ENCODE assay signal across 8 cellular contexts in genomic region chr1:74733616-74734484, GRCh38. TPM values are rescaled to one million over a fixed set of nuclear protein-coding genes. Genes with fewer than 3 reads are reported as not detected.
DNase-seq lines count a peak whose midpoint lies in the region; ATAC-seq and TF ChIP-seq lines count a peak whose summit lies in the region.

No MANE protein-coding gene starts in this region.

- H3K36me3 Mint-ChIP-seq in IgD-negative memory B cell, result peaks cover 9% of the 10 kb centered on the region
- H3K36me3 Mint-ChIP-seq in activated naive CD4-positive, alpha-beta T cell treated with anti-CD3 and anti-CD28 coated beads, Interleukin-2, amount 50 U/mL, for 72 hours, result peaks cover 21 to 33% of the 10 kb centered on the region in 2 donors

- H3K27ac Mint-ChIP-seq in IgD-negative memory B cell, result peak overlapping the region; percentile 52 to 98 (median 93)
- H3K27ac Mint-ChIP-seq in activated naive CD4-positive, alpha-beta T cell treated with anti-CD3 and anti-CD28 coated beads, Interleukin-2, amount 50 U/mL, for 72 hours, result peak overlapping the region; percentile 96 to 98

- peak overlapping the region; percentile 91 to 99 (median 98) for H3K4me3 Mint-ChIP-seq in IgD-negative memory B cell

- peaks cover 3% of the 10 kb centered on the region for H3K4me1 ChIP-seq in NT2/D1 (ENCODE audit: insufficient read depth, insufficient read length)

- H3K4me1 Mint-ChIP-seq in IgD-negative memory B cell, result peaks cover 18 to 25% (median 25%) of the 10 kb centered on the region in 3 donors

- ATAC-seq in GM21825 (IDR thresholded peaks at IDR 0.05; ENCODE audit: unreplicated experiment), result peak; percentile 54
- ATAC-seq in activated naive CD4-positive, alpha-beta T cell treated with anti-CD3 and anti-CD28 coated beads, Interleukin-2, amount 50 U/mL, for 72 hours, result peak; percentile 45 to 62
- peak; percentile 26 for ATAC-seq in omental fat pad (ENCODE audit: low FRiP score)

- DNase-seq in GM03348 (ENCODE audit: low spot score) (peak; percentile 72), NT2/D1 (ENCODE audit: low read depth, low spot score) (peak; percentile 77), glomerular endothelial cell (ENCODE audit: extremely low read depth, low read depth, low spot score) (peak; percentile 52), omental fat pad (ENCODE audit: low spot score) (no peak), cortex of kidney (lab: John Stamatoyannopoulos, UW) (no peak)
- peak in 1 of 2 donors; percentile 54 for DNase-seq in activated naive CD4-positive, alpha-beta T cell treated with anti-CD3 and anti-CD28 coated beads, Interleukin-2, amount 50 U/mL, for 72 hours (ENCODE audit: low spot score in 2 of 2)

- H3K36me3 ChIP-seq in NT2/D1 (ENCODE audit: insufficient read depth, insufficient read length, low read length), result peaks cover 57% of the 10 kb centered on the region

- no peaks in the 10 kb centered on the region for H3K9me3 Mint-ChIP-seq in IgD-negative memory B cell
- H3K9me3 Mint-ChIP-seq in activated naive CD4-positive, alpha-beta T cell treated with anti-CD3 and anti-CD28 coated beads, Interleukin-2, amount 50 U/mL, for 72 hours, result no peaks in the 10 kb centered on the region

- peaks cover 17% of the 10 kb centered on the region for H3K9me3 ChIP-seq in NT2/D1 (ENCODE audit: insufficient read depth, low read length)

- no peaks in the 10 kb centered on the region for H3K27me3 ChIP-seq in NT2/D1 (ENCODE audit: insufficient read depth, insufficient read length)

- peak overlapping the region; percentile 82 for H3K4me3 ChIP-seq in NT2/D1 (ENCODE audit: insufficient read length, low read depth)

- H3K9ac ChIP-seq in NT2/D1 (ENCODE audit: insufficient read length, low read depth), result peak overlapping the region; percentile 88

- TF ChIP-seq CTCF in omental fat pad (IDR thresholded peaks at IDR 0.05), result no peak

- no peaks in the 10 kb centered on the region for H3K27me3 Mint-ChIP-seq in IgD-negative memory B cell

RNA-seq across cellular contexts. Expression of gene TYW3, which starts 0.9 kb away (rescaled TPM):
- polyA plus RNA-seq in IgD-negative memory B cell, result 9.8 TPM
- total RNA-seq in activated naive CD4-positive, alpha-beta T cell treated with anti-CD3 and anti-CD28 coated beads, Interleukin-2, amount 50 U/mL, for 72 hours, result 10 to 100 TPM; 32.5 to 55.0 TPM
- total RNA-seq in glomerular endothelial cell, result 8.0 and 8.4 TPM in 2 replicates
- total RNA-seq in omental fat pad, result 10 to 100 TPM; 11.2 to 19.7 (median 13.6) TPM

RNA-seq across cellular contexts. Expression of gene CRYZ, which starts 1.0 kb away (rescaled TPM):
- polyA plus RNA-seq in IgD-negative memory B cell, result 51.1 TPM
- total RNA-seq in activated naive CD4-positive, alpha-beta T cell treated with anti-CD3 and anti-CD28 coated beads, Interleukin-2, amount 50 U/mL, for 72 hours, result 10 to 100 TPM; 27.9 to 45.0 TPM
- 14.5 and 29.8 TPM in 2 replicates for total RNA-seq in glomerular endothelial cell
- 10 to 100 TPM in 3 of 4 donors, 1 to 10 TPM in 1; 9.1 to 33.2 (median 22.6) TPM for total RNA-seq in omental fat pad

Comparison
In these comparisons a context has a peak if more than half of its experiments do, and no peak if none do; other contexts are left out.
1. DNase-seq: peak in GM03348 (single experiment), NT2/D1 (single experiment) and glomerular endothelial cell (single experiment); none in omental fat pad (single experiment) and cortex of kidney (single experiment).
2. Peak in every context shown above with its lines, with median percentiles within 50 percentile points of each other: ATAC-seq.